Comparison of ENCODE assay signal across 1 cellular context in the genomic region with DNA sequence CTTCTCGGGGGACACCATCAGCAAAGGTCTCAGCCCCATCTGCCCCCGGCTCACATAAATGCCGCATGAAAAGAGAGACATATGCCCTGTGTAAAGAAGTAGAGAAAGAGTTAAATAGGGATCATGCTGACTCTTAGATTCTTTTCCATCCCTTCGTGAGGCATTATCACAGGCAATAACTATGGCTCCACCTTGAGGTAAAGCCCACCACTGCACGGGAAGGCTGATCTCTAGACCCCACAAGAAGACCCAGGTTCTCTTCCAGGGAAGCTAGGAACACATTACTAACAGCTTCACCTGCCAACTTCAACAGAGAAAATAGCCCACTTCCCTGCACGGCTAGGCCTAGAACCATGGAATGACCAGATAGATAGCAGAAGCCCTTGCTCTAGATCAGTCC.
TF ChIP-seq lines count a peak whose summit lies in the region.

No MANE protein-coding gene starts in this region.

TF ChIP-seq in A549, 52 proteins besides CTCF, POLR2A, EP300 and RAD21:
- TF ChIP-seq, protein P1, sequence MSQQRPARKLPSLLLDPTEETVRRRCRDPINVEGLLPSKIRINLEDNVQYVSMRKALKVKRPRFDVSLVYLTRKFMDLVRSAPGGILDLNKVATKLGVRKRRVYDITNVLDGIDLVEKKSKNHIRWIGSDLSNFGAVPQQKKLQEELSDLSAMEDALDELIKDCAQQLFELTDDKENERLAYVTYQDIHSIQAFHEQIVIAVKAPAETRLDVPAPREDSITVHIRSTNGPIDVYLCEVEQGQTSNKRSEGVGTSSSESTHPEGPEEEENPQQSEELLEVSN (IDR thresholded peaks at IDR 0.05; ENCODE audit: borderline replicate concordance, low read depth), result no peak
- TF ChIP-seq CBX8 (IDR thresholded peaks at IDR 0.05), result no peak
- no peak for TF ChIP-seq NR3C1 (IDR thresholded peaks at IDR 0.05)
- TF ChIP-seq EHMT2 (IDR thresholded peaks at IDR 0.05; ENCODE audit: low read depth), result no peak
- no peak for TF ChIP-seq HEYL (CRISPR knock-in tag; IDR thresholded peaks at IDR 0.05)
- TF ChIP-seq RNF2 (IDR thresholded peaks at IDR 0.05; ENCODE audit: borderline replicate concordance, low read depth), result no peak
- TF ChIP-seq SREBF2 (IDR thresholded peaks at IDR 0.05), result no peak
- no peak for TF ChIP-seq EHF (CRISPR knock-in tag; IDR thresholded peaks at IDR 0.05)
- TF ChIP-seq FOSL2 (IDR thresholded peaks at IDR 0.05), result no peak
- TF ChIP-seq FOSL2 (CRISPR knock-in tag; IDR thresholded peaks at IDR 0.05), result no peak
- TF ChIP-seq, protein P2, sequence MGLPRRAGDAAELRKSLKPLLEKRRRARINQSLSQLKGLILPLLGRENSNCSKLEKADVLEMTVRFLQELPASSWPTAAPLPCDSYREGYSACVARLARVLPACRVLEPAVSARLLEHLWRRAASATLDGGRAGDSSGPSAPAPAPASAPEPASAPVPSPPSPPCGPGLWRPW (IDR thresholded peaks at IDR 0.05), result no peak
